ENCODE assay signal across 1 cellular context in genomic region chr3:15205482-15205933, GRCh38.
TF ChIP-seq lines count a peak whose summit lies in the region.

No MANE protein-coding gene starts in this region.

TF ChIP-seq in K562, 482 proteins besides CTCF, POLR2A, EP300 and RAD21 (continued from another document and continues in another):
- TF ChIP-seq PHF20 (IDR thresholded peaks at IDR 0.05; ENCODE audit: partially characterized antibody) (peak; percentile 10), HNRNPL (IDR thresholded peaks at IDR 0.05; ENCODE audit: low read depth, low read length) (no peak), BRF1 (IDR thresholded peaks at IDR 0.05; ENCODE audit: borderline replicate concordance, extremely low read depth, insufficient read length) (no peak), MECOM (CRISPR knock-in tag; IDR thresholded peaks at IDR 0.05) (0 out of 2 replicates have a peak, but pooled peaks have one; percentile 12), SIRT6 (IDR thresholded peaks at IDR 0.05; ENCODE audit: low read depth, low read length) (no peak), RFX1 (IDR thresholded peaks at IDR 0.05) (no peak), POLR2G (IDR thresholded peaks at IDR 0.05; ENCODE audit: low read depth, low read length) (no peak), GTF2E2 (tag; IDR thresholded peaks at IDR 0.05) (peak; percentile 82), PKNOX1 (IDR thresholded peaks at IDR 0.05) (peak; percentile 39; the same call in 1 of the 2 replicates), TAF7 (tag; IDR thresholded peaks at IDR 0.05) (no peak), HNRNPLL (IDR thresholded peaks at IDR 0.05; ENCODE audit: low read depth, low read length, poor library complexity, severe bottlenecking) (no peak), E2F3 (CRISPR knock-in tag; IDR thresholded peaks at IDR 0.05) (no peak), TBL1XR1 (IDR thresholded peaks at IDR 0.05; ENCODE audit: low read length in 2 of 2) (no peak), FOXM1 (IDR thresholded peaks at IDR 0.05; ENCODE audit: low read depth) (no peak), FOXM1 (CRISPR knock-in tag; IDR thresholded peaks at IDR 0.05; ENCODE audit: low read depth) (no peak), EWSR1 (IDR thresholded peaks at IDR 0.05; ENCODE audit: borderline replicate concordance, low read depth, partially characterized antibody) (no peak), MAFF (IDR thresholded peaks at IDR 0.05; ENCODE audit: low read length) (no peak), BRD4 (IDR thresholded peaks at IDR 0.05) (no peak; the same call in 1 of the 2 replicates), ATF7 (IDR thresholded peaks at IDR 0.05) (no peak), RERE (CRISPR knock-in tag; IDR thresholded peaks at IDR 0.05; ENCODE audit: borderline replicate concordance) (no peak), SMC3 (conservative IDR thresholded peaks at IDR 0.05; ENCODE audit: insufficient read depth, low read depth, low read length) (no peak), ZNF143 (CRISPR knock-in tag; IDR thresholded peaks at IDR 0.05) (no peak), VEZF1 (CRISPR knock-in tag; IDR thresholded peaks at IDR 0.05) (no peak), SOX6 (IDR thresholded peaks at IDR 0.05) (no peak), U2AF1 (optimal IDR thresholded peaks at IDR 0.05; ENCODE audit: low read depth, low read length) (no peak), TAL1 (IDR thresholded peaks at IDR 0.05) (no peak), ZBTB12 (CRISPR knock-in tag; IDR thresholded peaks at IDR 0.05) (no peak), ZNF146 (CRISPR knock-in tag; IDR thresholded peaks at IDR 0.05; ENCODE audit: unreplicated experiment) (no peak), AFF4 (CRISPR knock-in tag; IDR thresholded peaks at IDR 0.05) (peak; percentile 16; the same call in 1 of the 2 replicates), POLR2H (tag; IDR thresholded peaks at IDR 0.05; ENCODE audit: low read depth) (peak; percentile 77), CCNT2 (IDR thresholded peaks at IDR 0.05; ENCODE audit: borderline replicate concordance, extremely low read depth, insufficient read length, low read depth, low read length) (no peak), OTX1 (CRISPR knock-in tag; IDR thresholded peaks at IDR 0.05) (no peak), ZNF224 (CRISPR knock-in tag; IDR thresholded peaks at IDR 0.05) (no peak), FOXP1 (CRISPR knock-in tag; IDR thresholded peaks at IDR 0.05) (no peak), ZBTB40 (IDR thresholded peaks at IDR 0.05) (0 out of 2 replicates have a peak, but pooled peaks have one; percentile 48), ZBTB40 (CRISPR knock-in tag; IDR thresholded peaks at IDR 0.05) (no peak), JUN (IDR thresholded peaks at IDR 0.05; ENCODE audit: borderline replicate concordance, low read depth, low read length) (no peak), JUN (CRISPR knock-in tag; IDR thresholded peaks at IDR 0.05; ENCODE audit: borderline replicate concordance) (no peak), SREBF2 (CRISPR knock-in tag; IDR thresholded peaks at IDR 0.05) (no peak)
